ENCODE assay signal across 9 cellular contexts in the genomic region with DNA sequence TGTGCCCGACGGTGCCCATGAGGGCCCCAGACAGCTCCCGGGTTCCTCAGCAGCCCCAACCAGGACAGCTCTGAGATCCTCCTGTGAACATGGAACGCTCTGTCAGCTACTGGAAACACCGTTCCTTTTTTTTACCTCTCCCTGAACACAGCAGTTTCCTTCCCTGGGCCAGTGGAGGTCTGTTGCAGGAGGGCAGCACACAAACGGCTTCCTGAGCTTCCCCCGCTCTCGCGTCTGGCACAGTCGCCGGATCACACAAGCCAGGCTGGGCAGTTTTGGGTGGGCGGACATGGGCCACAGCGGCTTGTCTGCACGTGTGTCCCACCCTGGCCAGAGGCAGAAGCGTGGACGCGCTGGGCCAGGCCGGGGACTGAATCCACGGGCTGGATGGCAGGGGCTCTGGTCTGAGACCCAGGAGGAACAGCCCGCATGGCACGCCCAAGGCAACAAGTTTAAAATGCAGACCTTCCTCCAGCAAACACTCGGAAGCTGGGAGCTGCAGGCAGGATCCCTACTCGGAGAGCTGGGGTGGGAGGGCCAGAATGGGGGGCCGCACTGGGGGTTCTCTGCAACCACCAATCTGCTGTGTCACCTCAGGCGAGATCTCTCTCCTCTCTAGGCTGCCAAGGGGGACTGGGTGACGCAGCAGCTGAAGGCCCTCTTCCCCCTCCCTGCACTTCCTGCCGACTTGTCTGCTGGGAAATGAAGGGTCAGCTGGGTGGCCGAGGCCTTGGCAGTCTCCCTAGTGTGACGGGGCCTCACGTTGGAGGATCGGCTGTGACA.
DNase-seq lines count a peak whose midpoint lies in the region; FAIRE-seq and TF ChIP-seq lines count a peak whose summit lies in the region.
"Had no signal": no experiment of that assay in that cellular context is flagged by ENCODE, and none has a peak within 500 bp of the region (broad histone marks: within the 10 kb centered on the region; RNA-seq: fewer than 3 reads in every experiment).

No MANE protein-coding gene starts in this region.

- H3K9ac ChIP-seq in mucosa of rectum (ENCODE audit: low read depth in 1 of 2, low read length in 2 of 2): no peak overlapping the region

- H3K4me3 ChIP-seq in fibroblast of the aortic adventitia (ENCODE audit: low read depth, low read length) (no peak overlapping the region), mucosa of rectum (ENCODE audit: low read length in 2 of 2) (no peak overlapping the region)

- POLR2A ChIA-PET in activated CD4-positive, alpha-beta memory T cell treated with anti-CD3 and anti-CD28 coated beads for 36 hours (lab: Charles Lee): no interaction called here
- POLR2A ChIA-PET in activated CD4-positive, alpha-beta memory T cell treated with anti-CD3 and anti-CD28 coated beads, Interleukin-2, amount 10 ng/mL, durations not matched to agents 7 days and 5 days (lab: Charles Lee): no interaction called here

- H3K9me3 Mint-ChIP-seq in activated CD4-positive, alpha-beta memory T cell treated with anti-CD3 and anti-CD28 coated beads for 36 hours: no peaks in the 10 kb centered on the region
- no peaks in the 10 kb centered on the region for H3K9me3 Mint-ChIP-seq in activated CD4-positive, alpha-beta memory T cell treated with anti-CD3 and anti-CD28 coated beads, Interleukin-2, amount 10 ng/mL, durations not matched to agents 7 days and 5 days

- FAIRE-seq in RCC 7860 (lab: Jason Lieb, UNC): no peak

- peak; percentile 12 for DNase-seq in activated CD4-positive, alpha-beta memory T cell treated with anti-CD3 and anti-CD28 coated beads for 36 hours
- DNase-seq in activated CD4-positive, alpha-beta memory T cell treated with anti-CD3 and anti-CD28 coated beads, Interleukin-2, amount 10 ng/mL, durations not matched to agents 7 days and 5 days: no peak
- DNase-seq in fibroblast of the aortic adventitia (ENCODE audit: low read depth) (peak; percentile 30), ureter (ENCODE audit: low spot score) (peak; percentile 62), activated T-cell treated with anti-CD3 and anti-CD28 coated beads for 4 hours (no peak), RCC 7860 (ENCODE audit: low spot score) (no peak)
- no peak for DNase-seq in NK-92 treated with Interleukin-12 subunit alpha and Interleukin-12 subunit beta, amount 100 ng/mL, for 24 hours (lab: John Stamatoyannopoulos, UW)
- DNase-seq: activated T-cell treated with anti-CD3 and anti-CD28 coated beads, Interleukin-2, amount 50 U/mL, for 1 hour had no signal

- no peak overlapping the region for H3K4me3 Mint-ChIP-seq in activated CD4-positive, alpha-beta memory T cell treated with anti-CD3 and anti-CD28 coated beads for 36 hours
- H3K4me3 Mint-ChIP-seq in activated CD4-positive, alpha-beta memory T cell treated with anti-CD3 and anti-CD28 coated beads, Interleukin-2, amount 10 ng/mL, durations not matched to agents 7 days and 5 days: no peak overlapping the region

- H3K27me3 ChIP-seq in mucosa of rectum (ENCODE audit: control insufficient read depth in 2 of 2, insufficient read depth in 2 of 2, low read length in 2 of 2): no peaks in the 10 kb centered on the region

- TF ChIP-seq CTCF in fibroblast of the aortic adventitia (IDR thresholded peaks at IDR 0.05; ENCODE audit: insufficient read depth, low read length): no peak

- peak overlapping the region; percentile 17 to 58 for H3K27ac ChIP-seq in mucosa of rectum (ENCODE audit: low read depth in 2 of 2, low read length in 2 of 2)

- H3K27ac Mint-ChIP-seq in activated CD4-positive, alpha-beta memory T cell treated with anti-CD3 and anti-CD28 coated beads for 36 hours: no peak overlapping the region
- no peak overlapping the region for H3K27ac Mint-ChIP-seq in activated CD4-positive, alpha-beta memory T cell treated with anti-CD3 and anti-CD28 coated beads, Interleukin-2, amount 10 ng/mL, durations not matched to agents 7 days and 5 days

- peaks cover 4% of the 10 kb centered on the region for H3K27me3 Mint-ChIP-seq in activated CD4-positive, alpha-beta memory T cell treated with anti-CD3 and anti-CD28 coated beads for 36 hours
- H3K27me3 Mint-ChIP-seq in activated CD4-positive, alpha-beta memory T cell treated with anti-CD3 and anti-CD28 coated beads, Interleukin-2, amount 10 ng/mL, durations not matched to agents 7 days and 5 days: no peaks in the 10 kb centered on the region

- no peaks in the 10 kb centered on the region for H3K36me3 ChIP-seq in mucosa of rectum (ENCODE audit: control insufficient read depth in 2 of 2, insufficient read depth in 2 of 2, low read length in 2 of 2)

- H3K36me3 Mint-ChIP-seq in activated CD4-positive, alpha-beta memory T cell treated with anti-CD3 and anti-CD28 coated beads for 36 hours: no peaks in the 10 kb centered on the region
- H3K36me3 Mint-ChIP-seq in activated CD4-positive, alpha-beta memory T cell treated with anti-CD3 and anti-CD28 coated beads, Interleukin-2, amount 10 ng/mL, durations not matched to agents 7 days and 5 days (ENCODE audit: low read depth): no peaks in the 10 kb centered on the region

- intact Hi-C loops in activated CD4-positive, alpha-beta memory T cell treated with anti-CD3 and anti-CD28 coated beads for 36 hours (cut with micrococcal nuclease): no loop called here

- peaks cover 22 to 25% of the 10 kb centered on the region in 2 donors for H3K4me1 ChIP-seq in mucosa of rectum (ENCODE audit: control insufficient read depth in 2 of 2, insufficient read depth in 2 of 2, low read length in 2 of 2)

- H3K4me1 Mint-ChIP-seq in activated CD4-positive, alpha-beta memory T cell treated with anti-CD3 and anti-CD28 coated beads for 36 hours (ENCODE audit: low read depth): no peaks in the 10 kb centered on the region
- no peaks in the 10 kb centered on the region for H3K4me1 Mint-ChIP-seq in activated CD4-positive, alpha-beta memory T cell treated with anti-CD3 and anti-CD28 coated beads, Interleukin-2, amount 10 ng/mL, durations not matched to agents 7 days and 5 days

- H3K9me3 ChIP-seq in mucosa of rectum (ENCODE audit: control insufficient read depth in 2 of 2, low read length in 2 of 2): no peaks in the 10 kb centered on the region

- CTCF ChIA-PET in activated CD4-positive, alpha-beta memory T cell treated with anti-CD3 and anti-CD28 coated beads for 36 hours (lab: Charles Lee): no interaction called here
- CTCF ChIA-PET in activated CD4-positive, alpha-beta memory T cell treated with anti-CD3 and anti-CD28 coated beads, Interleukin-2, amount 10 ng/mL, durations not matched to agents 7 days and 5 days (lab: Charles Lee): no interaction called here

Comparison
In these comparisons a context has a peak if more than half of its experiments do, and no peak if none do; other contexts are left out.
1. DNase-seq: peak in activated CD4-positive, alpha-beta memory T cell treated with anti-CD3 and anti-CD28 coated beads for 36 hours (single experiment), fibroblast of the aortic adventitia (single experiment) and ureter (single experiment); none in activated CD4-positive, alpha-beta memory T cell treated with anti-CD3 and anti-CD28 coated beads, Interleukin-2, amount 10 ng/mL, durations not matched to agents 7 days and 5 days (single experiment), activated T-cell treated with anti-CD3 and anti-CD28 coated beads for 4 hours (single experiment), NK-92 treated with Interleukin-12 subunit alpha and Interleukin-12 subunit beta, amount 100 ng/mL, for 24 hours (single experiment) and RCC 7860 (single experiment).